20 cellular contexts compared by ENCODE assay signal in the genomic region with DNA sequence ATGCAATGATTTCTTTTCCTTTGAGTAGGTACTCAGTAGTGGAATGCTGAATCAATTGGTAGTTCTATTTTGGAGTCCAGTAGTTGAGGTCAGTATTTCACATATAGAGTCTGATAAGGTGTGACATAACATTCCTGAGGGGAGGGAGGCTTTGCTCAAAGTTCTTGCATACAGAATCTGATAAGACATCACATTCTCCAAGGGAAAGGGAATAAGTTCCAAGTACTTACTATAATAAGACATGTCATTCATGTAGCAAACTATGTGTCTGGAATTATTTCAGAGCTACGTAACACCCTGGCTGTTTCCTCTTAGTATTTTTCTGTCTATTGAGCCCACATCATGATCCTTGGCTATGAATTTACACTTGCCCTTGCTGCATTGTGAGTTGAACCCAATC.
"Had no signal": no experiment of that assay in that cellular context is flagged by ENCODE, and none has a peak within 500 bp of the region (broad histone marks: within the 10 kb centered on the region; RNA-seq: fewer than 3 reads in every experiment).

No MANE protein-coding gene starts in this region.

- H3K27ac Mint-ChIP-seq: immature natural killer cell; naive B cell; nephron; stimulated activated effector memory CD8-positive, alpha-beta T cell treated with anti-CD3 and anti-CD28 coated beads, Interleukin-12 subunit alpha, Interleukin-12 subunit beta, amount 100 ng/mL, for 72 hours had no signal

- H3K36me3 ChIP-seq: breast epithelium, gastrocnemius medialis, prostate gland, tibial nerve had no signal

- H2AFZ ChIP-seq: parathyroid adenoma had no signal

- H3K4me3 ChIP-seq: breast epithelium, dorsolateral prefrontal cortex, gastrocnemius medialis, prostate gland, smooth muscle cell, tibial nerve had no signal

- H3K4me1 ChIP-seq: breast epithelium, gastrocnemius medialis, parathyroid adenoma, prostate gland had no signal

- H3K27me3 ChIP-seq: breast epithelium, dorsolateral prefrontal cortex, gastrocnemius medialis, tibial nerve had no signal

- H3K79me2 ChIP-seq: parathyroid adenoma had no signal

- H3K4me1 Mint-ChIP-seq: central memory CD8-positive, alpha-beta T cell; immature natural killer cell; naive B cell; stimulated activated effector memory CD8-positive, alpha-beta T cell treated with anti-CD3 and anti-CD28 coated beads, Interleukin-12 subunit alpha, Interleukin-12 subunit beta, amount 100 ng/mL, for 72 hours had no signal

- H3K9me3 Mint-ChIP-seq: nephron had no signal

- H3K9ac ChIP-seq: parathyroid adenoma had no signal

- DNase-seq: cortex of kidney; dorsolateral prefrontal cortex; effector CD8-positive, alpha-beta T cell; gastrocnemius medialis; immature natural killer cell; midbrain; naive B cell; stimulated activated CD4-positive, alpha-beta T cell treated with anti-CD3 and anti-CD28 coated beads, Interleukin-4, amount 100 ng/mL, for 1 hour; stimulated activated CD8-positive, alpha-beta memory T cell treated with anti-CD3 and anti-CD28 coated beads, Interleukin-4, amount 100 ng/mL, for 48 hours; stimulated activated naive CD8-positive, alpha-beta T cell treated with anti-CD3 and anti-CD28 coated beads, Interleukin-15, Interleukin-2, amounts not matched to agents 100 U/mL and 50 U/mL, for 24 hours had no signal

- H3K27me3 Mint-ChIP-seq: central memory CD8-positive, alpha-beta T cell; naive B cell had no signal

- H3K27ac ChIP-seq: breast epithelium, dorsolateral prefrontal cortex, gastrocnemius medialis, parathyroid adenoma, prostate gland, tibial nerve had no signal

- H3K9me3 ChIP-seq: breast epithelium, gastrocnemius medialis, prostate gland, tibial nerve had no signal

- H3K4me3 Mint-ChIP-seq: central memory CD8-positive, alpha-beta T cell; immature natural killer cell; naive B cell; nephron; stimulated activated effector memory CD8-positive, alpha-beta T cell treated with anti-CD3 and anti-CD28 coated beads, Interleukin-12 subunit alpha, Interleukin-12 subunit beta, amount 100 ng/mL, for 72 hours had no signal

- H3K4me2 ChIP-seq: smooth muscle cell had no signal

- ATAC-seq: esophagus mucosa; gastrocnemius medialis; stimulated activated effector memory CD8-positive, alpha-beta T cell treated with anti-CD3 and anti-CD28 coated beads, Interleukin-12 subunit alpha, Interleukin-12 subunit beta, amount 100 ng/mL, for 72 hours; stimulated activated naive CD8-positive, alpha-beta T cell treated with anti-CD3 and anti-CD28 coated beads, Interleukin-15, Interleukin-2, amounts not matched to agents 100 U/mL and 50 U/mL, for 24 hours had no signal

- H3K36me3 Mint-ChIP-seq: immature natural killer cell; naive B cell; stimulated activated effector memory CD8-positive, alpha-beta T cell treated with anti-CD3 and anti-CD28 coated beads, Interleukin-12 subunit alpha, Interleukin-12 subunit beta, amount 100 ng/mL, for 72 hours had no signal

- FAIRE-seq: keratinocyte had no signal
